Comparison of ENCODE assay signal across 19 cellular contexts in the genomic region with DNA sequence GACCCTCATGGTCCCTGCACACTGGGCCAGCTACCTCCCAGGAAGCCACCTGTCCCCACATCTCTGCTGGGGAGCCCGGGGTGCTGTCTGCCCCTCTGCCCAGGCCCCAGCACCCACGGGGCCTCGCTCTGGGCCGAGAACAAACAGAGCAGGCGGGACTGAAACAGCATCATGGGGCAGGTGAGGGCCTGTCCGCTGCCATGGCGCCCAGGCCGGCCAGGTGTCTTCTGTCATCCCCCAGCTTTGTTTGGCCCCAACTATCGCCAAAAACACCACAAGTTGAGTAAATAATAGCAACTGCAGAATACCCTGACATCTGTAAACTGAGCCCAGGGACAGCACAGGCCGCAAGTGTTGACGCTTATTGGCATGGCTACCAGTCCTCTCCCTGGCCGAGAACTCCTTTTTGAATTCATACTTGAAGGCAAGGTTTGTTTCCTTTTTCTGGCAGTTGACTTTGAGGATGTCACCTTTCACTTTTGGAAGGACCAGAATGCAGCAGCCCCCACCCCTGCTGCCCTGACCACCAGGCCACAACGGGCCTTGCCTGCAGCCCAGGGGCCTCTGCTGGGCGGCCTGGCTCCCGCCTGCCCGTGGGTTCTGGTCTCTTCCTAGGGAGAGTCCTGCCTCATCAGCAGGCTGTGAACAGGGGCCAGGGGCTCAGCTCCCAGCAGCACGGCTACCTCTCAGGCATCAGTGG.
DNase-seq lines count a peak whose midpoint lies in the region; ATAC-seq and TF ChIP-seq lines count a peak whose summit lies in the region.
"Had no signal": no experiment of that assay in that cellular context is flagged by ENCODE, and none has a peak within 500 bp of the region (broad histone marks: within the 10 kb centered on the region; RNA-seq: fewer than 3 reads in every experiment).

No MANE protein-coding gene starts in this region.

- WGBS in sigmoid colon, 2 donors, result 88 to 91% methylated on average over 17 of the region's 17 CpGs

- H3K36me3 ChIP-seq in SK-N-MC (ENCODE audit: insufficient read depth, low read length) (no peaks in the 10 kb centered on the region), sigmoid colon (peaks cover 20 to 78% (median 48%) of the 10 kb centered on the region in 4 donors)
- H3K36me3 ChIP-seq: brain microvascular endothelial cell, right lobe of liver had no signal

- H3K27ac ChIP-seq in SK-N-MC, result 0 out of 2 replicates have a peak overlapping the region, but pooled peaks have one; percentile 31
- peak overlapping the region in 3 of 4 donors; percentile 77 to 88 (median 85) for H3K27ac ChIP-seq in sigmoid colon
- H3K27ac ChIP-seq: brain microvascular endothelial cell, foreskin keratinocyte, right lobe of liver had no signal

- peaks cover 0 to 4% (median 0%) of the 10 kb centered on the region in 3 donors for H3K27me3 ChIP-seq in sigmoid colon
- H3K27me3 ChIP-seq: foreskin keratinocyte, right lobe of liver had no signal

- intact Hi-C loops in sigmoid colon (cut with DNase I), result loop anchor here (5.0 kb wide), 1 partner anchor 149 kb away; no protein-coding TSS in a partner anchor

- no peak for TF ChIP-seq CTCF in sigmoid colon (IDR thresholded peaks at IDR 0.05)

- no peak overlapping the region for H3K9ac ChIP-seq in SK-N-MC (ENCODE audit: insufficient read length)

- DNase-seq in NCI-H1092 treated with DMSO at 0.1 percent for 48 hours (lab: John Stamatoyannopoulos, UW) (peak; percentile 21), NCI-H1092 (lab: John Stamatoyannopoulos, UW) (no peak), NCI-H1105 treated with DMSO at 0.1 percent for 48 hours (lab: John Stamatoyannopoulos, UW) (peak; percentile 81), SK-N-MC (ENCODE audit: low read depth, low spot score) (no peak), sigmoid colon (no peak), C1 segment of cervical spinal cord (lab: John Stamatoyannopoulos, UW) (no peak), activated T-cell treated with anti-CD3 and anti-CD28 coated beads for 4 hours (no peak)
- DNase-seq: activated CD4-positive, alpha-beta T cell treated with anti-CD3 and anti-CD28 coated beads for 1 hour; brain microvascular endothelial cell; cortex of kidney; islet precursor cell; NCI-H187 treated with DMSO at 0.1 percent for 48 hours; NK-92 treated with Interleukin-12 subunit alpha and Interleukin-12 subunit beta, amount 100 ng/mL, for 24 hours; right lobe of liver; trophoblast cell had no signal

- TF ChIP-seq EP300 in sigmoid colon (IDR thresholded peaks at IDR 0.05), result no peak

- H3K9me3 ChIP-seq in SK-N-MC (ENCODE audit: low read depth, low read length) (no peaks in the 10 kb centered on the region), sigmoid colon (no peaks in the 10 kb centered on the region)
- H3K9me3 ChIP-seq: right lobe of liver had no signal

- TF ChIP-seq POLR2A in sigmoid colon (IDR thresholded peaks at IDR 0.05), result no peak

- peaks cover 0 to 62% (median 44%) of the 10 kb centered on the region in 4 donors for H3K4me1 ChIP-seq in sigmoid colon
- H3K4me1 ChIP-seq: right lobe of liver had no signal

- no peak for ATAC-seq in GM19463 (IDR thresholded peaks at IDR 0.05; ENCODE audit: unreplicated experiment)
- ATAC-seq: right lobe of liver; stimulated activated memory B cell treated with anti-CD40 and anti-IgM and Interleukin-4, amounts not matched to agents 10 μg/mL and 1 μg/mL and 100 μg/mL, for 72 hours had no signal

- no peak overlapping the region for H3K4me3 ChIP-seq in SK-N-MC
- no peak overlapping the region for H3K4me3 ChIP-seq in sigmoid colon
- H3K4me3 ChIP-seq: lung, right lobe of liver had no signal

Comparison
In these comparisons a context has a peak if more than half of its experiments do, and no peak if none do; other contexts are left out.
1. DNase-seq: peak in NCI-H1092 treated with DMSO at 0.1 percent for 48 hours (single experiment) and NCI-H1105 treated with DMSO at 0.1 percent for 48 hours (single experiment); none in NCI-H1092 (single experiment), SK-N-MC (single experiment), sigmoid colon (single experiment), C1 segment of cervical spinal cord (0 of 14) and activated T-cell treated with anti-CD3 and anti-CD28 coated beads for 4 hours (single experiment).